2 cellular contexts compared by ENCODE assay signal in genomic region chr7:17056491-17057142, GRCh38.
TF ChIP-seq lines count a peak whose summit lies in the region.

No MANE protein-coding gene starts in this region.

TF ChIP-seq in SK-N-SH treated with all-trans-retinoic acid at 6 μM for 48 hours, 23 proteins besides CTCF, POLR2A, EP300 and RAD21 (continued from another document):
- TF ChIP-seq, protein P1, sequence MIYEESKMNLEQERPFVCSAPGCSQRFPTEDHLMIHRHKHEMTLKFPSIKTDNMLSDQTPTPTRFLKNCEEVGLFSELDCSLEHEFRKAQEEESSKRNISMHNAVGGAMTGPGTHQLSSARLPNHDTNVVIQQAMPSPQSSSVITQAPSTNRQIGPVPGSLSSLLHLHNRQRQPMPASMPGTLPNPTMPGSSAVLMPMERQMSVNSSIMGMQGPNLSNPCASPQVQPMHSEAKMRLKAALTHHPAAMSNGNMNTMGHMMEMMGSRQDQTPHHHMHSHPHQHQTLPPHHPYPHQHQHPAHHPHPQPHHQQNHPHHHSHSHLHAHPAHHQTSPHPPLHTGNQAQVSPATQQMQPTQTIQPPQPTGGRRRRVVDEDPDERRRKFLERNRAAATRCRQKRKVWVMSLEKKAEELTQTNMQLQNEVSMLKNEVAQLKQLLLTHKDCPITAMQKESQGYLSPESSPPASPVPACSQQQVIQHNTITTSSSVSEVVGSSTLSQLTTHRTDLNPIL (CRISPR knock-in tag; IDR thresholded peaks at IDR 0.05; ENCODE audit: low read depth): no peak
- TF ChIP-seq OSR1 (CRISPR knock-in tag; IDR thresholded peaks at IDR 0.05) (no peak), TOX (CRISPR knock-in tag; IDR thresholded peaks at IDR 0.05; ENCODE audit: borderline replicate concordance) (no peak), ZFP30 (CRISPR knock-in tag; IDR thresholded peaks at IDR 0.05) (no peak), ZNF8 (CRISPR knock-in tag; IDR thresholded peaks at IDR 0.05) (no peak), BACH2 (CRISPR knock-in tag; IDR thresholded peaks at IDR 0.05; ENCODE audit: borderline replicate concordance) (no peak), GLIS3 (CRISPR knock-in tag; IDR thresholded peaks at IDR 0.05) (no peak), ESRRG (CRISPR knock-in tag; IDR thresholded peaks at IDR 0.05) (no peak), ZFP3 (CRISPR knock-in tag; IDR thresholded peaks at IDR 0.05) (no peak), CSRNP3 (CRISPR knock-in tag; IDR thresholded peaks at IDR 0.05) (no peak)
- TF ChIP-seq, protein P2, sequence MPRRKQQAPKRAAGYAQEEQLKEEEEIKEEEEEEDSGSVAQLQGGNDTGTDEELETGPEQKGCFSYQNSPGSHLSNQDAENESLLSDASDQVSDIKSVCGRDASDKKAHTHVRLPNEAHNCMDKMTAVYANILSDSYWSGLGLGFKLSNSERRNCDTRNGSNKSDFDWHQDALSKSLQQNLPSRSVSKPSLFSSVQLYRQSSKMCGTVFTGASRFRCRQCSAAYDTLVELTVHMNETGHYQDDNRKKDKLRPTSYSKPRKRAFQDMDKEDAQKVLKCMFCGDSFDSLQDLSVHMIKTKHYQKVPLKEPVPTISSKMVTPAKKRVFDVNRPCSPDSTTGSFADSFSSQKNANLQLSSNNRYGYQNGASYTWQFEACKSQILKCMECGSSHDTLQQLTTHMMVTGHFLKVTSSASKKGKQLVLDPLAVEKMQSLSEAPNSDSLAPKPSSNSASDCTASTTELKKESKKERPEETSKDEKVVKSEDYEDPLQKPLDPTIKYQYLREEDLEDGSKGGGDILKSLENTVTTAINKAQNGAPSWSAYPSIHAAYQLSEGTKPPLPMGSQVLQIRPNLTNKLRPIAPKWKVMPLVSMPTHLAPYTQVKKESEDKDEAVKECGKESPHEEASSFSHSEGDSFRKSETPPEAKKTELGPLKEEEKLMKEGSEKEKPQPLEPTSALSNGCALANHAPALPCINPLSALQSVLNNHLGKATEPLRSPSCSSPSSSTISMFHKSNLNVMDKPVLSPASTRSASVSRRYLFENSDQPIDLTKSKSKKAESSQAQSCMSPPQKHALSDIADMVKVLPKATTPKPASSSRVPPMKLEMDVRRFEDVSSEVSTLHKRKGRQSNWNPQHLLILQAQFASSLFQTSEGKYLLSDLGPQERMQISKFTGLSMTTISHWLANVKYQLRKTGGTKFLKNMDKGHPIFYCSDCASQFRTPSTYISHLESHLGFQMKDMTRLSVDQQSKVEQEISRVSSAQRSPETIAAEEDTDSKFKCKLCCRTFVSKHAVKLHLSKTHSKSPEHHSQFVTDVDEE (CRISPR knock-in tag; IDR thresholded peaks at IDR 0.05): no peak
- TF ChIP-seq, protein P3, sequence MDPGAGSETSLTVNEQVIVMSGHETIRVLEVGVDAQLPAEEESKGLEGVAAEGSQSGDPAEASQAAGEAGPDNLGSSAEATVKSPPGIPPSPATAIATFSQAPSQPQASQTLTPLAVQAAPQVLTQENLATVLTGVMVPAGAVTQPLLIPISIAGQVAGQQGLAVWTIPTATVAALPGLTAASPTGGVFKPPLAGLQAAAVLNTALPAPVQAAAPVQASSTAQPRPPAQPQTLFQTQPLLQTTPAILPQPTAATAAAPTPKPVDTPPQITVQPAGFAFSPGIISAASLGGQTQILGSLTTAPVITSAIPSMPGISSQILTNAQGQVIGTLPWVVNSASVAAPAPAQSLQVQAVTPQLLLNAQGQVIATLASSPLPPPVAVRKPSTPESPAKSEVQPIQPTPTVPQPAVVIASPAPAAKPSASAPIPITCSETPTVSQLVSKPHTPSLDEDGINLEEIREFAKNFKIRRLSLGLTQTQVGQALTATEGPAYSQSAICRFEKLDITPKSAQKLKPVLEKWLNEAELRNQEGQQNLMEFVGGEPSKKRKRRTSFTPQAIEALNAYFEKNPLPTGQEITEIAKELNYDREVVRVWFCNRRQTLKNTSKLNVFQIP (CRISPR knock-in tag; IDR thresholded peaks at IDR 0.05; ENCODE audit: borderline replicate concordance, low read depth): no peak
TF ChIP-seq in SK-N-SH treated with all-trans-retinoic acid at 6 μM for 48 hours: peak in this region for 0.

TF ChIP-seq in GM23338, 12 proteins besides CTCF, POLR2A, EP300 and RAD21 (continued from another document):
- TF ChIP-seq, protein P4, sequence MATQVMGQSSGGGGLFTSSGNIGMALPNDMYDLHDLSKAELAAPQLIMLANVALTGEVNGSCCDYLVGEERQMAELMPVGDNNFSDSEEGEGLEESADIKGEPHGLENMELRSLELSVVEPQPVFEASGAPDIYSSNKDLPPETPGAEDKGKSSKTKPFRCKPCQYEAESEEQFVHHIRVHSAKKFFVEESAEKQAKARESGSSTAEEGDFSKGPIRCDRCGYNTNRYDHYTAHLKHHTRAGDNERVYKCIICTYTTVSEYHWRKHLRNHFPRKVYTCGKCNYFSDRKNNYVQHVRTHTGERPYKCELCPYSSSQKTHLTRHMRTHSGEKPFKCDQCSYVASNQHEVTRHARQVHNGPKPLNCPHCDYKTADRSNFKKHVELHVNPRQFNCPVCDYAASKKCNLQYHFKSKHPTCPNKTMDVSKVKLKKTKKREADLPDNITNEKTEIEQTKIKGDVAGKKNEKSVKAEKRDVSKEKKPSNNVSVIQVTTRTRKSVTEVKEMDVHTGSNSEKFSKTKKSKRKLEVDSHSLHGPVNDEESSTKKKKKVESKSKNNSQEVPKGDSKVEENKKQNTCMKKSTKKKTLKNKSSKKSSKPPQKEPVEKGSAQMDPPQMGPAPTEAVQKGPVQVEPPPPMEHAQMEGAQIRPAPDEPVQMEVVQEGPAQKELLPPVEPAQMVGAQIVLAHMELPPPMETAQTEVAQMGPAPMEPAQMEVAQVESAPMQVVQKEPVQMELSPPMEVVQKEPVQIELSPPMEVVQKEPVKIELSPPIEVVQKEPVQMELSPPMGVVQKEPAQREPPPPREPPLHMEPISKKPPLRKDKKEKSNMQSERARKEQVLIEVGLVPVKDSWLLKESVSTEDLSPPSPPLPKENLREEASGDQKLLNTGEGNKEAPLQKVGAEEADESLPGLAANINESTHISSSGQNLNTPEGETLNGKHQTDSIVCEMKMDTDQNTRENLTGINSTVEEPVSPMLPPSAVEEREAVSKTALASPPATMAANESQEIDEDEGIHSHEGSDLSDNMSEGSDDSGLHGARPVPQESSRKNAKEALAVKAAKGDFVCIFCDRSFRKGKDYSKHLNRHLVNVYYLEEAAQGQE (IDR thresholded peaks at IDR 0.05; ENCODE audit: unreplicated experiment): no peak
- no peak for TF ChIP-seq EZH2phosphoT487 (IDR thresholded peaks at IDR 0.05; ENCODE audit: unreplicated experiment)
- TF ChIP-seq ZNF462 (CRISPR knock-in tag; IDR thresholded peaks at IDR 0.05): no peak
